ENCODE assay signal across 29 cellular contexts in the genomic region with DNA sequence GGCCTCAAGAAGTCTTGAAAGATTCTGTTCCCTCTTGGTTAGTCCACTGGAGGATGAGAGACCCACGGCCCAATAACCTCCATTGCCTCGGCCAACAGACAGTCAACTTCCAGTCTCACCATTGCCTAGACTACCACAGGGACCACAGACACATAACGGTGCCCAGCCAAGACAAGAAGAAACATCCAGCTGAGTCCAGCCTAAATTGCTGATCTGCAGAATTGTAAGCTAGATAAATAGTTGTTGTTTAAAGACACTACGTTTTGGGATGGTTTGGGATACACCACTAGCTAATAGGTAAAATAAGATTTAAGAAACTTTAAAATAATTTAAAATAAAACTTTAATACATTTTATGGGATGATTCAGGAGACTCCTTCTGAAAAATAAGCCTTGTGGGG.
"Had no signal": no experiment of that assay in that cellular context is flagged by ENCODE, and none has a peak within 500 bp of the region (broad histone marks: within the 10 kb centered on the region; RNA-seq: fewer than 3 reads in every experiment).

No MANE protein-coding gene starts in this region.

- H3K27ac Mint-ChIP-seq: stimulated activated effector memory CD8-positive, alpha-beta T cell treated with anti-CD3 and anti-CD28 coated beads, Interleukin-12 subunit alpha, Interleukin-12 subunit beta, amount 100 ng/mL, for 72 hours; stimulated activated memory B cell treated with anti-CD40 and anti-IgM and Interleukin-4, amounts not matched to agents 10 μg/mL and 1 μg/mL and 100 μg/mL, for 72 hours; stimulated activated naive B cell treated with anti-CD40 and anti-IgM and Interleukin-4, amounts not matched to agents 10 μg/mL and 1 μg/mL and 100 μg/mL, for 72 hours; stimulated activated naive CD8-positive, alpha-beta T cell treated with anti-CD3 and anti-CD28 coated beads, Interleukin-15, amount 100 ng/mL, for 72 hours; stimulated activated naive CD8-positive, alpha-beta T cell treated with anti-CD3 and anti-CD28 coated beads, Interleukin-15, Interleukin-2, amounts not matched to agents 100 ng/mL and 50 ng/mL, for 24 hours; type B pancreatic cell had no signal

- H3K4me3 ChIP-seq: stomach, suprapubic skin, testis, thoracic aorta, thyroid gland, tibial artery, tibial nerve, transverse colon, upper lobe of left lung, upper lobe of right lung, uterus, vagina had no signal

- H3K4me1 ChIP-seq: testis, thyroid gland, upper lobe of right lung, uterus had no signal

- ATAC-seq: stimulated activated effector memory CD8-positive, alpha-beta T cell treated with anti-CD3 and anti-CD28 coated beads, Interleukin-12 subunit alpha, Interleukin-12 subunit beta, amount 100 ng/mL, for 72 hours; stimulated activated memory B cell treated with anti-CD40 and anti-IgM and Interleukin-4, amounts not matched to agents 10 μg/mL and 1 μg/mL and 100 μg/mL, for 72 hours; stimulated activated naive B cell treated with anti-CD40 and anti-IgM and Interleukin-4, amounts not matched to agents 10 μg/mL and 1 μg/mL and 100 μg/mL, for 72 hours; stimulated activated naive CD8-positive, alpha-beta T cell treated with anti-CD3 and anti-CD28 coated beads, Interleukin-15, amount 100 ng/mL, for 72 hours; stimulated activated naive CD8-positive, alpha-beta T cell treated with anti-CD3 and anti-CD28 coated beads, Interleukin-15, Interleukin-2, amounts not matched to agents 100 U/mL and 50 U/mL, for 24 hours; upper lobe of right lung had no signal

- H3K36me3 ChIP-seq: stomach, suprapubic skin, thoracic aorta, thyroid gland, tibial artery, tibial nerve, transverse colon, upper lobe of left lung, upper lobe of right lung, uterus, vagina had no signal

- FAIRE-seq: urothelium cell line had no signal

- H3K27me3 ChIP-seq: stomach, suprapubic skin, testis, thyroid gland, tibial artery, tibial nerve, transverse colon, upper lobe of left lung, upper lobe of right lung, uterus, vagina had no signal

- H3K27ac ChIP-seq: stomach, suprapubic skin, testis, thoracic aorta, thyroid gland, tibial artery, tibial nerve, transverse colon, upper lobe of left lung, upper lobe of right lung, uterus, vagina had no signal

- H3K4me1 Mint-ChIP-seq: stimulated activated effector memory CD8-positive, alpha-beta T cell treated with anti-CD3 and anti-CD28 coated beads, Interleukin-12 subunit alpha, Interleukin-12 subunit beta, amount 100 ng/mL, for 72 hours; stimulated activated memory B cell treated with anti-CD40 and anti-IgM and Interleukin-4, amounts not matched to agents 10 μg/mL and 1 μg/mL and 100 μg/mL, for 72 hours; stimulated activated naive B cell treated with anti-CD40 and anti-IgM and Interleukin-4, amounts not matched to agents 10 μg/mL and 1 μg/mL and 100 μg/mL, for 72 hours; stimulated activated naive CD8-positive, alpha-beta T cell treated with anti-CD3 and anti-CD28 coated beads, Interleukin-15, amount 100 ng/mL, for 72 hours had no signal

- H3K9me3 Mint-ChIP-seq: stimulated activated memory B cell treated with anti-CD40 and anti-IgM and Interleukin-4, amounts not matched to agents 10 μg/mL and 1 μg/mL and 100 μg/mL, for 72 hours; stimulated activated naive B cell treated with anti-CD40 and anti-IgM and Interleukin-4, amounts not matched to agents 10 μg/mL and 1 μg/mL and 100 μg/mL, for 72 hours; stimulated activated naive CD8-positive, alpha-beta T cell treated with anti-CD3 and anti-CD28 coated beads, Interleukin-15, Interleukin-2, amounts not matched to agents 100 ng/mL and 50 ng/mL, for 24 hours; type B pancreatic cell had no signal

- H3K9me3 ChIP-seq: stomach, suprapubic skin, testis, thoracic aorta, thyroid gland, tibial artery, tibial nerve, transverse colon, upper lobe of left lung, upper lobe of right lung, uterus, vagina had no signal

- H3K27me3 Mint-ChIP-seq: stimulated activated memory B cell treated with anti-CD40 and anti-IgM and Interleukin-4, amounts not matched to agents 10 μg/mL and 1 μg/mL and 100 μg/mL, for 72 hours; stimulated activated naive B cell treated with anti-CD40 and anti-IgM and Interleukin-4, amounts not matched to agents 10 μg/mL and 1 μg/mL and 100 μg/mL, for 72 hours; stimulated activated naive CD8-positive, alpha-beta T cell treated with anti-CD3 and anti-CD28 coated beads, Interleukin-15, amount 100 ng/mL, for 72 hours; stimulated activated naive CD8-positive, alpha-beta T cell treated with anti-CD3 and anti-CD28 coated beads, Interleukin-15, Interleukin-2, amounts not matched to agents 100 ng/mL and 50 ng/mL, for 24 hours had no signal

- H3K36me3 Mint-ChIP-seq: stimulated activated effector memory CD8-positive, alpha-beta T cell treated with anti-CD3 and anti-CD28 coated beads, Interleukin-12 subunit alpha, Interleukin-12 subunit beta, amount 100 ng/mL, for 72 hours; stimulated activated memory B cell treated with anti-CD40 and anti-IgM and Interleukin-4, amounts not matched to agents 10 μg/mL and 1 μg/mL and 100 μg/mL, for 72 hours; stimulated activated naive B cell treated with anti-CD40 and anti-IgM and Interleukin-4, amounts not matched to agents 10 μg/mL and 1 μg/mL and 100 μg/mL, for 72 hours; type B pancreatic cell had no signal

- H3K4me3 Mint-ChIP-seq: stimulated activated effector memory CD8-positive, alpha-beta T cell treated with anti-CD3 and anti-CD28 coated beads, Interleukin-12 subunit alpha, Interleukin-12 subunit beta, amount 100 ng/mL, for 72 hours; stimulated activated memory B cell treated with anti-CD40 and anti-IgM and Interleukin-4, amounts not matched to agents 10 μg/mL and 1 μg/mL and 100 μg/mL, for 72 hours; stimulated activated naive B cell treated with anti-CD40 and anti-IgM and Interleukin-4, amounts not matched to agents 10 μg/mL and 1 μg/mL and 100 μg/mL, for 72 hours; stimulated activated naive CD8-positive, alpha-beta T cell treated with anti-CD3 and anti-CD28 coated beads, Interleukin-15, amount 100 ng/mL, for 72 hours; stimulated activated naive CD8-positive, alpha-beta T cell treated with anti-CD3 and anti-CD28 coated beads, Interleukin-15, Interleukin-2, amounts not matched to agents 100 ng/mL and 50 ng/mL, for 24 hours; type B pancreatic cell had no signal

- DNase-seq: stimulated activated CD4-positive, alpha-beta T cell treated with anti-CD3 and anti-CD28 coated beads, Interleukin-2, amount 100 ng/mL, for 48 hours; stimulated activated CD4-positive, alpha-beta T cell treated with anti-CD3 and anti-CD28 coated beads, Interleukin-4, amount 100 ng/mL, for 1 hour; stimulated activated CD4-positive, alpha-beta T cell treated with anti-CD3 and anti-CD28 coated beads, Interleukin-4, amount 100 ng/mL, for 24 hours; stimulated activated CD4-positive, alpha-beta T cell treated with anti-CD3 and anti-CD28 coated beads, Interleukin-4, amount 100 ng/mL, for 4 hours; stimulated activated CD8-positive, alpha-beta memory T cell treated with anti-CD3 and anti-CD28 coated beads, Interleukin-4, amount 100 ng/mL, for 48 hours; stimulated activated naive B cell treated with anti-CD40 and anti-IgM and Interleukin-4, amounts not matched to agents 10 μg/mL and 1 μg/mL and 100 μg/mL, for 72 hours; stimulated activated naive CD4-positive, alpha-beta T cell; stimulated activated naive CD4-positive, alpha-beta T cell treated with Interleukin-2 at 50 U/mL for 16 hours; stimulated activated naive CD8-positive, alpha-beta T cell treated with anti-CD3 and anti-CD28 coated beads, Interleukin-15, amount 100 ng/mL, for 72 hours; stimulated activated naive CD8-positive, alpha-beta T cell treated with anti-CD3 and anti-CD28 coated beads, Interleukin-15, Interleukin-2, amounts not matched to agents 100 U/mL and 50 U/mL, for 24 hours; stomach; substantia nigra; testis; thyroid gland; tibial artery; transverse colon; trophoblast cell; upper lobe of left lung; upper lobe of right lung; uterus had no signal
